ENCODE assay signal across 2 cellular contexts in genomic region chr13:89856512-89856911, GRCh38.
TF ChIP-seq lines count a peak whose summit lies in the region.

No MANE protein-coding gene starts in this region.

TF ChIP-seq in SK-N-SH treated with all-trans-retinoic acid at 6 μM for 48 hours, 23 proteins besides CTCF, POLR2A, EP300 and RAD21 (continued from another document):
- TF ChIP-seq POU6F1 (CRISPR knock-in tag; IDR thresholded peaks at IDR 0.05; ENCODE audit: borderline replicate concordance, low read depth) = no peak
- TF ChIP-seq ARNTL (CRISPR knock-in tag; IDR thresholded peaks at IDR 0.05; ENCODE audit: borderline replicate concordance, low read depth) = no peak
- no peak for TF ChIP-seq CSRNP3 (CRISPR knock-in tag; IDR thresholded peaks at IDR 0.05)
- no peak for TF ChIP-seq PPARA (CRISPR knock-in tag; IDR thresholded peaks at IDR 0.05; ENCODE audit: borderline replicate concordance)
- TF ChIP-seq ZFP3 (CRISPR knock-in tag; IDR thresholded peaks at IDR 0.05) = no peak
- no peak for TF ChIP-seq ZNF565 (CRISPR knock-in tag; conservative IDR thresholded peaks at IDR 0.05; ENCODE audit: low read depth)
- peak; percentile 50; the same call in 1 of the 2 replicates for TF ChIP-seq PATZ1 (CRISPR knock-in tag; IDR thresholded peaks at IDR 0.05; ENCODE audit: borderline replicate concordance)
- peak; percentile 94 for TF ChIP-seq ISL1 (CRISPR knock-in tag; IDR thresholded peaks at IDR 0.05)
- TF ChIP-seq ZNF8 (CRISPR knock-in tag; IDR thresholded peaks at IDR 0.05) = no peak
- no peak for TF ChIP-seq TOX (CRISPR knock-in tag; IDR thresholded peaks at IDR 0.05; ENCODE audit: borderline replicate concordance)

TF ChIP-seq in SK-N-SH, 30 proteins besides CTCF, POLR2A, EP300 and RAD21 (continued from another document):
- no peak for TF ChIP-seq REST (IDR thresholded peaks at IDR 0.05; ENCODE audit: low read depth, low read length)
- no peak for TF ChIP-seq ZBTB33 (IDR thresholded peaks at IDR 0.05; ENCODE audit: borderline replicate concordance, low read depth)
- no peak for TF ChIP-seq POLR2AphosphoS5 (IDR thresholded peaks at IDR 0.05; ENCODE audit: low read depth, low read length)
- no peak for TF ChIP-seq YY1 (IDR thresholded peaks at IDR 0.05; ENCODE audit: low read depth)
- no peak for TF ChIP-seq SIN3A (IDR thresholded peaks at IDR 0.05; ENCODE audit: borderline replicate concordance, low read depth, low read length)
TF ChIP-seq in SK-N-SH: peak in this region for 0.
